8 cellular contexts compared by ENCODE assay signal in genomic region chr11:122984186-122985011, GRCh38. TPM values are rescaled to one million over a fixed set of nuclear protein-coding genes. Genes with fewer than 3 reads are reported as not detected.
A peak's percentile ranks its signal among the peaks of the same experiment; 100 is the strongest.
DNase-seq lines count a peak whose midpoint lies in the region; ATAC-seq and TF ChIP-seq lines count a peak whose summit lies in the region.

No MANE protein-coding gene starts in this region.

- H3K9ac ChIP-seq in subcutaneous abdominal adipose tissue (ENCODE audit: low read length in 5 of 5): peak overlapping the region in 2 of 5 donors; percentile 25 to 40

- no peak for ATAC-seq in HG03139 (IDR thresholded peaks at IDR 0.05; ENCODE audit: unreplicated experiment)

- H3K36me3 ChIP-seq in adrenal gland (replicated peaks in 1 of 2): no peaks in the 10 kb centered on the region
- no peaks in the 10 kb centered on the region for H3K36me3 ChIP-seq in subcutaneous abdominal adipose tissue (ENCODE audit: control insufficient read depth in 5 of 5, insufficient read depth in 5 of 5, low read length in 5 of 5)

- H3K4me3 ChIP-seq in HFF-Myc (replicated peaks; ENCODE audit: low read depth, low read length) (peak overlapping the region; percentile 35), adrenal gland (peak overlapping the region in 3 of 4 donors; percentile 45 to 63 (median 45)), subcutaneous abdominal adipose tissue (ENCODE audit: low read depth in 1 of 5, low read length in 5 of 5) (peak overlapping the region; percentile 62 to 77 (median 73))

- no peak for TF ChIP-seq POLR2A in adrenal gland (IDR thresholded peaks at IDR 0.05)

- peaks cover 68% of the 10 kb centered on the region for H3K27me3 ChIP-seq in adrenal gland
- peaks cover 43 to 63% (median 50%) of the 10 kb centered on the region in 5 donors for H3K27me3 ChIP-seq in subcutaneous abdominal adipose tissue (ENCODE audit: control insufficient read depth in 5 of 5, insufficient read depth in 4 of 5, low read length in 5 of 5)

- H3K27ac ChIP-seq in adrenal gland: no peak overlapping the region
- no peak overlapping the region for H3K27ac ChIP-seq in subcutaneous abdominal adipose tissue (ENCODE audit: low read depth, low read length)

- H3K4me1 ChIP-seq in adrenal gland (replicated peaks in 1 of 2) (peaks cover 9 to 12% of the 10 kb centered on the region in 2 donors), subcutaneous abdominal adipose tissue (ENCODE audit: control insufficient read depth in 5 of 5, insufficient read depth in 5 of 5, low read length in 5 of 5) (peaks cover 0 to 20% (median 15%) of the 10 kb centered on the region in 5 donors)

- intact Hi-C loops in adrenal gland (cut with DNase I): no loop called here

- 1 to 2% (median 1%) methylated on average over 23 to 59 of the region's 59 CpGs for WGBS in adrenal gland, 4 donors

- H3K9me3 ChIP-seq in adrenal gland (replicated peaks in 1 of 3) (no peaks in the 10 kb centered on the region), subcutaneous abdominal adipose tissue (ENCODE audit: control insufficient read depth in 5 of 5, low read length in 5 of 5) (no peaks in the 10 kb centered on the region)

- TF ChIP-seq CTCF in HFF-Myc (IDR thresholded peaks at IDR 0.05; ENCODE audit: low read depth, low read length, missing control alignments) (no peak), adrenal gland (IDR thresholded peaks at IDR 0.05) (no peak)

- DNase-seq in AG20443 (ENCODE audit: low spot score) (peak; percentile 71), HFF-Myc (ENCODE audit: extremely low read depth, low read depth) (no peak), adrenal gland (no peak), kidney tubule cell (ENCODE audit: low spot score) (peak; percentile 27), MV-4-11 (lab: John Stamatoyannopoulos, UW) (no peak), NCI-H2107 (lab: John Stamatoyannopoulos, UW) (no peak)

RNA-seq across cellular contexts. Expression of gene BSX, which starts 2.8 kb away (rescaled TPM):
- not detected for total RNA-seq in adrenal gland
- polyA plus RNA-seq in adrenal gland: not detected

Comparison
In these comparisons a context has a peak if more than half of its experiments do, and no peak if none do; other contexts are left out.
1. DNase-seq: peak in AG20443 (single experiment) and kidney tubule cell (single experiment); none in HFF-Myc (single experiment), adrenal gland (0 of 7), MV-4-11 (single experiment) and NCI-H2107 (single experiment).
2. Peak in every context shown above with its lines, with median percentiles within 50 percentile points of each other: H3K4me3 ChIP-seq.